Comparison of ENCODE assay signal across 8 cellular contexts in the genomic region with DNA sequence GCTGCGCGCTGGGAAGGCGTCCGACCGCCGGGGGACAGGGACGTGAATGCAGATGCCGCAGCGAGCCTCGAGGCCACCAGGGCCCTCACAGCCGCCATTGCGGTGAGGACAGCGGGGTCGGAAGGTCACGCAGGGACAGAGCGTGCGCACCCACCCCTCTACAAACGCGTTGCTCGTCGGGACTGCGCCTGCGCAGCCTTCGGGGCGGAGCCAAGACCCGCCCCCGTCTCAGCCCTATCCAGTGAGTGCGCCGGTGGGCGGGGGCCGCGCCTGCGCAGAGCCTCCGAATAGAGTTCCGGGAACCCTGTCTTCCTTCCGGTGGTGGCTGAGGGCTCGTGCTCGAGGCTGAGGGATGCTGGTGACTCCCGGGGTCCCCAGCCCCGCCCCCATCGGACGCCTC.
A peak's percentile ranks its signal among the peaks of the same experiment; 100 is the strongest.
DNase-seq lines count a peak whose midpoint lies in the region; ATAC-seq and TF ChIP-seq lines count a peak whose summit lies in the region.
"Not testable (repeated sequence)": the region's sequence is repeated elsewhere in the genome, so short reads cannot be mapped to it uniquely, and the experiment has no call there.

No MANE protein-coding gene starts in this region.

- intact Hi-C loops in CD8-positive, alpha-beta T cell (cut with DNase I, micrococcal nuclease); head of caudate nucleus (cut with DNase I): not testable (repeated sequence)

- not testable (repeated sequence) for H3K36me3 ChIP-seq in CD8-positive, alpha-beta T cell (ENCODE audit: insufficient read depth, low read length); neural cell (ENCODE audit: insufficient read depth, low read length)

- not testable (repeated sequence) for H3F3A ChIP-seq in neural cell (ENCODE audit: insufficient read depth, low read length, poor library complexity, severe bottlenecking)

- H3K27me3 Mint-ChIP-seq in CD8-positive, alpha-beta T cell (ENCODE audit: low read depth); T-helper 2 cell treated with Interferon-gamma antibody and Interleukin-4, amounts not matched to agents 5 μg/mL and 100 μg/mL, for 36 hours (ENCODE audit: low read depth): not testable (repeated sequence)

- not testable (repeated sequence) for H3K27ac ChIP-seq in CD8-positive, alpha-beta T cell (ENCODE audit: low read depth, low read length); neural cell (ENCODE audit: low read length)

- TF ChIP-seq EP300 in neural cell (conservative IDR thresholded peaks at IDR 0.05; ENCODE audit: poor library complexity, severe bottlenecking) = not testable (repeated sequence)

- CTCF ChIA-PET in CD8-positive, alpha-beta T cell (lab: Charles Lee) = not testable (repeated sequence)

- peak; percentile 87 for ATAC-seq in CD8-positive, alpha-beta T cell
- ATAC-seq in GM21528 (IDR thresholded peaks at IDR 0.05; ENCODE audit: low FRiP score, unreplicated experiment) = peak; percentile 88
- ATAC-seq in HG03469 (IDR thresholded peaks at IDR 0.05; ENCODE audit: unreplicated experiment) = peak; percentile 78

- not testable (repeated sequence) for TF ChIP-seq CTCF in CD8-positive, alpha-beta T cell (IDR thresholded peaks at IDR 0.05); neural cell (IDR thresholded peaks at IDR 0.05; ENCODE audit: poor library complexity, severe bottlenecking)

- peak overlapping the region; percentile 42 for H3K9ac ChIP-seq in neural cell (ENCODE audit: low read length)

- H3K4me1 ChIP-seq in CD8-positive, alpha-beta T cell (ENCODE audit: insufficient read depth, low read length) = not testable (repeated sequence)

- not testable (repeated sequence) for H2AFZ ChIP-seq in neural cell (ENCODE audit: low read depth, low read length)

- H3K4me3 Mint-ChIP-seq in CD8-positive, alpha-beta T cell = peak overlapping the region; percentile 69
- peak overlapping the region; percentile 55 for H3K4me3 Mint-ChIP-seq in T-helper 2 cell treated with Interferon-gamma antibody and Interleukin-4, amounts not matched to agents 5 μg/mL and 100 μg/mL, for 36 hours

- not testable (repeated sequence) for H3K9me3 ChIP-seq in CD8-positive, alpha-beta T cell (ENCODE audit: low read length); neural cell (ENCODE audit: low read length)

- not testable (repeated sequence) for H3K27me3 ChIP-seq in CD8-positive, alpha-beta T cell (ENCODE audit: insufficient read depth, low read length); neural cell (ENCODE audit: insufficient read depth, low read depth, low read length)

- not testable (repeated sequence) for H3K79me2 ChIP-seq in neural cell (replicated peaks; ENCODE audit: insufficient read depth, low read length)

- H3K4me1 Mint-ChIP-seq in CD8-positive, alpha-beta T cell (ENCODE audit: low read depth); T-helper 2 cell treated with Interferon-gamma antibody and Interleukin-4, amounts not matched to agents 5 μg/mL and 100 μg/mL, for 36 hours (ENCODE audit: low read depth): not testable (repeated sequence)

- DNase-seq in CD8-positive, alpha-beta T cell = peak; percentile 96 to 98 (median 97)
- peak; percentile 99 for DNase-seq in T-helper 2 cell treated with Interferon-gamma antibody and Interleukin-4, amounts not matched to agents 5 μg/mL and 100 μg/mL, for 36 hours (ENCODE audit: low spot score)
- DNase-seq in activated naive CD8-positive, alpha-beta T cell treated with anti-CD3 and anti-CD28 coated beads, Interleukin-2, amount 50 U/mL, for 16 hours (ENCODE audit: low read depth, low spot score) = peak; percentile 96
- DNase-seq in head of caudate nucleus = peak in 40 of 42 donors; percentile 60 to 97 (median 94)
- DNase-seq in stimulated activated CD8-positive, alpha-beta memory T cell treated with anti-CD3 and anti-CD28 coated beads, Interleukin-12 subunit alpha, Interleukin-12 subunit beta, amount 100 ng/mL, for 4 hours (ENCODE audit: low read depth) = peak; percentile 95

- not testable (repeated sequence) for H3K4me3 ChIP-seq in CD8-positive, alpha-beta T cell (ENCODE audit: low read depth, low read length)
- peak overlapping the region; percentile 58 for H3K4me3 ChIP-seq in neural cell (ENCODE audit: low read length)

- not testable (repeated sequence) for TF ChIP-seq RAD21 in neural cell (conservative IDR thresholded peaks at IDR 0.05)

- POLR2A ChIA-PET in CD8-positive, alpha-beta T cell (lab: Charles Lee) = not testable (repeated sequence)

- not testable (repeated sequence) for H3K4me2 ChIP-seq in neural cell (ENCODE audit: low read length)

- H3K9me2 ChIP-seq in neural cell (ENCODE audit: insufficient read depth, low read length) = not testable (repeated sequence)

- not testable (repeated sequence) for H3K9me3 Mint-ChIP-seq in CD8-positive, alpha-beta T cell; T-helper 2 cell treated with Interferon-gamma antibody and Interleukin-4, amounts not matched to agents 5 μg/mL and 100 μg/mL, for 36 hours

- H3K36me3 Mint-ChIP-seq in CD8-positive, alpha-beta T cell; T-helper 2 cell treated with Interferon-gamma antibody and Interleukin-4, amounts not matched to agents 5 μg/mL and 100 μg/mL, for 36 hours (ENCODE audit: low read depth): not testable (repeated sequence)

- H3K27ac Mint-ChIP-seq in CD8-positive, alpha-beta T cell = peak overlapping the region; percentile 69
- H3K27ac Mint-ChIP-seq in T-helper 2 cell treated with Interferon-gamma antibody and Interleukin-4, amounts not matched to agents 5 μg/mL and 100 μg/mL, for 36 hours = peak overlapping the region; percentile 41

- not testable (repeated sequence) for H4K20me1 ChIP-seq in neural cell (ENCODE audit: insufficient read depth)

TF ChIP-seq in neural cell, 6 proteins besides CTCF, POLR2A, EP300 and RAD21:
- TF ChIP-seq POLR2AphosphoS5 (IDR thresholded peaks at IDR 0.05) = peak; percentile 72
